19 cellular contexts compared by ENCODE assay signal in the genomic region with DNA sequence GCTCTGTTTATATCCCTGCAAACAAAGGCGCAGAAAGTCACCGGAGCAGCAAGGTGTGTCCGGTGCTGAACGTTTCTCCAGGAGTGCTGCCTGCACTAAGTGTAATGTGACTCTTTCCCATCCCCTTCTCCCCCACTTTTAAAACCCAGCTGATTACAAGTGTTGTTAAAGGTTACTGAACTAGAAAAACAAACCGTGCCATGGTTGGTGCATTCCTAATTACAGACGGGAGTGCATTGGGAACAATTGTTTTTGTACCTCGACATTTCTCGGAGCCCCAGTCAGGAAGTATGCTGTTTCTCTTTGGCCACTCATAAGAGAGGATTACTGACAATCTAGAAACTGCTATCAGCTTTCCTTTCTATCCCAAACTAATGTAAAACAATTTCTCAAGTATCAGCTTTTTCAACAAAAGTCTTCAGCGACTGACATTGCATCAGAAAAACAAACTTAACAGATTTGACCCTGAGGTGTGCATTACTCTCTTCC.
DNase-seq lines count a peak whose midpoint lies in the region; ATAC-seq, FAIRE-seq and TF ChIP-seq lines count a peak whose summit lies in the region.
"Had no signal": no experiment of that assay in that cellular context is flagged by ENCODE, and none has a peak within 500 bp of the region (broad histone marks: within the 10 kb centered on the region; RNA-seq: fewer than 3 reads in every experiment).

No MANE protein-coding gene starts in this region.

- FAIRE-seq in kidney (lab: Jason Lieb, UNC): no peak
- FAIRE-seq: GM18507 had no signal

- H3K9ac ChIP-seq in kidney (ENCODE audit: low read length in 2 of 2): no peak overlapping the region
- no peak overlapping the region for H3K9ac ChIP-seq in skeletal muscle satellite cell (ENCODE audit: low read depth, low read length)
- H3K9ac ChIP-seq: KMS-11 had no signal

- TF ChIP-seq CTCF in kidney (IDR thresholded peaks at IDR 0.05; ENCODE audit: borderline replicate concordance, extremely low read depth, insufficient read depth): no peak
- no peak for TF ChIP-seq CTCF in BE2C (IDR thresholded peaks at IDR 0.05; ENCODE audit: low read depth, low read length)

- H3K4me1 ChIP-seq in kidney (ENCODE audit: control insufficient read depth in 1 of 2, insufficient read depth in 1 of 2, low read depth in 1 of 2, low read length in 2 of 2): no peaks in the 10 kb centered on the region
- no peaks in the 10 kb centered on the region for H3K4me1 ChIP-seq in skeletal muscle satellite cell (ENCODE audit: control insufficient read depth, insufficient read depth, low read length)
- H3K4me1 ChIP-seq in BE2C: no peaks in the 10 kb centered on the region

- intact Hi-C loops in kidney (cut with DNase I): no loop called here

- peak overlapping the region; percentile 45 for H3K4me2 ChIP-seq in skeletal muscle satellite cell (ENCODE audit: low read length)
- H3K4me2 ChIP-seq: KMS-11 had no signal

- H3K27me3 ChIP-seq in skeletal muscle satellite cell (ENCODE audit: control insufficient read depth, insufficient read depth, low read length) (peaks cover 22% of the 10 kb centered on the region), BE2C (no peaks in the 10 kb centered on the region; the same call in none of the 2 replicates)

- DNase-seq in DMS153 treated with DMSO at 0.1 percent for 48 hours (lab: John Stamatoyannopoulos, UW; ENCODE audit: unreplicated experiment) (peak; percentile 2), DMS153 (lab: John Stamatoyannopoulos, UW) (no peak), NCI-H748 treated with DMSO at 0.1 percent for 48 hours (lab: John Stamatoyannopoulos, UW) (peak; percentile 15), kidney (no peak), BE2C (no peak)
- no peak for DNase-seq in activated T-cell treated with anti-CD3 and anti-CD28 coated beads, Interleukin-2, amount 50 U/mL, for 48 hours
- DNase-seq: caudate nucleus; GOT3; islet precursor cell; NCI-H1694; stimulated activated naive CD4-positive, alpha-beta T cell had no signal

- H3K9me3 ChIP-seq in kidney (ENCODE audit: control insufficient read depth in 1 of 2, low read length in 2 of 2) (no peaks in the 10 kb centered on the region), skeletal muscle satellite cell (replicated peaks; ENCODE audit: low read length) (no peaks in the 10 kb centered on the region), BE2C (no peaks in the 10 kb centered on the region)

- peak overlapping the region; percentile 21 to 44 for H3K4me3 ChIP-seq in kidney (ENCODE audit: low read length in 2 of 2)
- peak overlapping the region; percentile 19 for H3K4me3 ChIP-seq in skeletal muscle satellite cell (ENCODE audit: low read length)
- H3K4me3 ChIP-seq in BE2C (ENCODE audit: low read depth, low read length): no peak overlapping the region

- no peak for ATAC-seq in GM21528 (IDR thresholded peaks at IDR 0.05; ENCODE audit: low FRiP score, unreplicated experiment)
- ATAC-seq: sciatic nerve, SK-N-SH treated with all-trans-retinoic acid at 6 μM for 48 hours had no signal

- no peaks in the 10 kb centered on the region for H3K36me3 ChIP-seq in kidney (ENCODE audit: control insufficient read depth in 1 of 2, insufficient read depth in 2 of 2, low read length in 2 of 2)
- no peaks in the 10 kb centered on the region for H3K36me3 ChIP-seq in skeletal muscle satellite cell (ENCODE audit: insufficient read depth, low read length)
- no peaks in the 10 kb centered on the region for H3K36me3 ChIP-seq in BE2C

- no peak overlapping the region for H3K27ac ChIP-seq in kidney (ENCODE audit: low read depth in 2 of 2, low read length in 2 of 2)
- H3K27ac ChIP-seq: 22Rv1, KMS-11, VCaP had no signal

Comparison
In these comparisons a context has a peak if more than half of its experiments do, and no peak if none do; other contexts are left out.
1. DNase-seq: peak in DMS153 treated with DMSO at 0.1 percent for 48 hours (single experiment) and NCI-H748 treated with DMSO at 0.1 percent for 48 hours (single experiment); none in DMS153 (single experiment), kidney (single experiment), BE2C (single experiment) and activated T-cell treated with anti-CD3 and anti-CD28 coated beads, Interleukin-2, amount 50 U/mL, for 48 hours (0 of 2).